In genomic region chr1:155207578-155208405, GRCh38 we compare ENCODE assay signal across 8 cellular contexts. TPM values are rescaled to one million over a fixed set of nuclear protein-coding genes. Genes with fewer than 3 reads are reported as not detected.
DNase-seq lines count a peak whose midpoint lies in the region; ATAC-seq and TF ChIP-seq lines count a peak whose summit lies in the region.

Gene THBS3 (minus strand): TSS chr1:155207897. CDS start chr1:155207876, 21 bp downstream.

- intact Hi-C loops in ovary (cut with DNase I), result loop anchor here in 1 of 4 donors (2.0 to 10.0 kb wide), 3 partner anchors 19 to 117 kb away; partner anchors contain the start of gene RUSC1

- no peaks in the 10 kb centered on the region for H3K36me3 Mint-ChIP-seq in activated naive CD8-positive, alpha-beta T cell

- no peak for ATAC-seq in GM18858 (IDR thresholded peaks at IDR 0.05; ENCODE audit: unreplicated experiment)

- no peaks in the 10 kb centered on the region for H3K36me3 ChIP-seq in cardiac muscle cell
- H3K36me3 ChIP-seq in ovary, result no peaks in the 10 kb centered on the region

- H3K27me3 ChIP-seq in cardiac muscle cell (no peaks in the 10 kb centered on the region), ovary (no peaks in the 10 kb centered on the region)

- H3K27ac Mint-ChIP-seq in activated naive CD8-positive, alpha-beta T cell, result peak within 1 kb of the TSS; percentile 90

- no peaks in the 10 kb centered on the region for H3K27me3 Mint-ChIP-seq in activated naive CD8-positive, alpha-beta T cell

- peaks cover 18% of the 10 kb centered on the region for H3K4me1 Mint-ChIP-seq in activated naive CD8-positive, alpha-beta T cell (ENCODE audit: low read depth)

- H3K27ac ChIP-seq in cardiac muscle cell, result peak within 1 kb of the TSS; percentile 97
- peak within 1 kb of the TSS; percentile 97 to 100 for H3K27ac ChIP-seq in ovary

- no peaks in the 10 kb centered on the region for H3K9me3 Mint-ChIP-seq in activated naive CD8-positive, alpha-beta T cell (ENCODE audit: low read depth)

- peaks cover 20% of the 10 kb centered on the region for H3K4me1 ChIP-seq in cardiac muscle cell (ENCODE audit: low read depth)
- H3K4me1 ChIP-seq in ovary (ENCODE audit: insufficient read depth), result peaks cover 8% of the 10 kb centered on the region

- DNase-seq in DMS114 treated with DMSO at 0.1 percent for 48 hours (lab: John Stamatoyannopoulos, UW; ENCODE audit: unreplicated experiment) (peak; percentile 64), NCI-H1105 (lab: John Stamatoyannopoulos, UW) (peak; percentile 64), cardiac muscle cell (ENCODE audit: low read depth in 1 of 2, low spot score in 1 of 2) (peak in 1 of 2 donors; percentile 50), ovary (peak; percentile 54 to 75 (median 70)), activated gamma-delta T cell treated with Interleukin-2 at 50 U/mL for 16 hours (no peak)
- no peak for DNase-seq in NK-92 treated with Interleukin-12 subunit alpha and Interleukin-12 subunit beta, amount 100 ng/mL, for 24 hours (lab: John Stamatoyannopoulos, UW)

- H3K4me3 Mint-ChIP-seq in activated naive CD8-positive, alpha-beta T cell, result peak within 1 kb of the TSS; percentile 95

- H3K4me3 ChIP-seq in cardiac muscle cell (peak within 1 kb of the TSS; percentile 79), ovary (peak within 1 kb of the TSS; percentile 59)

- TF ChIP-seq CTCF in cardiac muscle cell (IDR thresholded peaks at IDR 0.05; ENCODE audit: low read depth, low read length), result no peak
- TF ChIP-seq CTCF in ovary (IDR thresholded peaks at IDR 0.05), result no peak

- TF ChIP-seq EP300 in ovary (IDR thresholded peaks at IDR 0.05), result no peak

- H3K9me3 ChIP-seq in cardiac muscle cell (ENCODE audit: low read depth) (no peaks in the 10 kb centered on the region), ovary (no peaks in the 10 kb centered on the region)

- 6 to 10% (median 8%) methylated on average over 16 of the region's 16 CpGs for WGBS in ovary, 3 donors

- TF ChIP-seq POLR2A in ovary (IDR thresholded peaks at IDR 0.05), result peak; percentile 8

RNA-seq across cellular contexts. Expression of gene THBS3, which starts in this region (rescaled TPM):
- 10.8 and 14.2 TPM in 2 replicates for total RNA-seq in cardiac muscle cell
- polyA plus RNA-seq in cardiac muscle cell, result 9.4 and 15.1 TPM in 2 replicates
- total RNA-seq in ovary, result 10 to 100 TPM; 19.9 to 50.2 (median 29.1) TPM
- polyA plus RNA-seq in ovary, result 10 to 100 TPM; 23.1 to 28.2 TPM

Comparison
In these comparisons a context has a peak if more than half of its experiments do, and no peak if none do; other contexts are left out.
1. DNase-seq: peak in DMS114 treated with DMSO at 0.1 percent for 48 hours (single experiment), NCI-H1105 (single experiment) and ovary (5 of 5); none in activated gamma-delta T cell treated with Interleukin-2 at 50 U/mL for 16 hours (single experiment) and NK-92 treated with Interleukin-12 subunit alpha and Interleukin-12 subunit beta, amount 100 ng/mL, for 24 hours (single experiment).